ENCODE assay signal across 1 cellular context in the genomic region with DNA sequence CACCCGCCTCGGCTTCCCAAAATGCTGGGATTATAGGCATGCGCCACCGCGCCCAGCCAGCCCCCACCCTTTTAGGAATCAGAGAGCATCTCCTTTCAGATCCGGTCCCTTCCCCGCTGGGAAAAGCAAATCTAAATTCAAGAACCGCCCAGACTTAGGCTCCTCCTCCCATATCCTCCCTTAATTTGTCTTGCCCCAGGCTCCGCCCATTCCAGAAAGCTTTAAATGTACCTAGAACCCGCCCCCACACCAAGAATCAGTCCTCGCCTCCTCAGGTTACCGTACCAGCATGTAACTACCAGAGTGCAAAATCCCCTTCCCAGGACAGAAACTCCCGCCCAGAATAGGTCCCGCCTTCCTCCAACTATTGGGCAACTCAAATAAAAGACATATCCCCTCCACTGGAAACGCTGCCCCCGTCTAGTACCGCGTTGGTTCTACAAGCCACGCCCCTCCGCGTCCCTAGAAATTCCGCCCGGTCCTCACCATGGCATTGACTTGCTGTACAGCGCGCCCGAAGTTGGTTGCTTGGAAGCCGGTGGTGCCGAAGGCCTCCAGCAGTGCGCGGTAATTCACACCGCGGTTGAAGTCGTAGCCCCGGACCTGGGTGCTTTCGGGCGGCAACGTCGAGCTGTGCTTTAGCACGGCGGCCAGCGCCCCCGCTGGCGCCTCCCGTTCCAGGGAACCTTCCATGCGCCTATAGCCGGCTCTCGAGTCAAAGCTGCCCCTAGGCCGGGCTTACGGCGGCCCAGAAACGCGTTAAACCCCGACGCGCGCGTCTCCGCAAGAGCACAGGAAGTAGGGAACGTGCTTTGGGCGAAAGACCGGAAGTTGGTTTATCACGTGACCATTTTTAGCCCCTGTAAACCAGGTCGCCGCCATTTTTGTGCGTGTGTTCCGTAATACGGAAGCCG.
TF ChIP-seq lines count a peak whose summit lies in the region.

A gene (minus strand): TSS at position 807 of the 914 bp plus-strand sequence. CDS start 114 bp downstream, at position 693.

TF ChIP-seq in HEK293, 187 proteins besides CTCF, POLR2A, EP300 and RAD21 (continued from another document and continues in another):
- TF ChIP-seq, protein P1, sequence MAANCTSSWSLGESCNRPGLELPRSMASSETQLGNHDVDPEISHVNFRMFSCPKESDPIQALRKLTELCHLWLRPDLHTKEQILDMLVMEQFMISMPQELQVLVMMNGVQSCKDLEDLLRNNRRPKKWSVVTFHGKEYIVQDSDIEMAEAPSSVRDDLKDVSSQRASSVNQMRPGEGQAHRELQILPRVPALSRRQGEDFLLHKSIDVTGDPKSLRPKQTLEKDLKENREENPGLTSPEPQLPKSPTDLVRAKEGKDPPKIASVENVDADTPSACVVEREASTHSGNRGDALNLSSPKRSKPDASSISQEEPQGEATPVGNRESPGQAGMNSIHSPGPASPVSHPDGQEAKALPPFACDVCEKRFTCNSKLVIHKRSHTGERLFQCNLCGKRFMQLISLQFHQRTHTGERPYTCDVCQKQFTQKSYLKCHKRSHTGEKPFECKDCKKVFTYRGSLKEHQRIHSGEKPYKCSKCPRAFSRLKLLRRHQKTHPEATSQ (tag by site-specific recombination; IDR thresholded peaks at IDR 0.05), result peak; percentile 48; the same call in 1 of the 2 replicates
- TF ChIP-seq, protein P2, sequence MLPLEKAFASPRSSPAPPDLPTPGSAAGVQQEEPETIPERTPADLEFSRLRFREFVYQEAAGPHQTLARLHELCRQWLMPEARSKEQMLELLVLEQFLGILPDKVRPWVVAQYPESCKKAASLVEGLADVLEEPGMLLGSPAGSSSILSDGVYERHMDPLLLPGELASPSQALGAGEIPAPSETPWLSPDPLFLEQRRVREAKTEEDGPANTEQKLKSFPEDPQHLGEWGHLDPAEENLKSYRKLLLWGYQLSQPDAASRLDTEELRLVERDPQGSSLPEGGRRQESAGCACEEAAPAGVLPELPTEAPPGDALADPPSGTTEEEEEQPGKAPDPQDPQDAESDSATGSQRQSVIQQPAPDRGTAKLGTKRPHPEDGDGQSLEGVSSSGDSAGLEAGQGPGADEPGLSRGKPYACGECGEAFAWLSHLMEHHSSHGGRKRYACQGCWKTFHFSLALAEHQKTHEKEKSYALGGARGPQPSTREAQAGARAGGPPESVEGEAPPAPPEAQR (tag by site-specific recombination; IDR thresholded peaks at IDR 0.05), result no peak; the same call in 1 of the 2 replicates
- TF ChIP-seq, protein P3, sequence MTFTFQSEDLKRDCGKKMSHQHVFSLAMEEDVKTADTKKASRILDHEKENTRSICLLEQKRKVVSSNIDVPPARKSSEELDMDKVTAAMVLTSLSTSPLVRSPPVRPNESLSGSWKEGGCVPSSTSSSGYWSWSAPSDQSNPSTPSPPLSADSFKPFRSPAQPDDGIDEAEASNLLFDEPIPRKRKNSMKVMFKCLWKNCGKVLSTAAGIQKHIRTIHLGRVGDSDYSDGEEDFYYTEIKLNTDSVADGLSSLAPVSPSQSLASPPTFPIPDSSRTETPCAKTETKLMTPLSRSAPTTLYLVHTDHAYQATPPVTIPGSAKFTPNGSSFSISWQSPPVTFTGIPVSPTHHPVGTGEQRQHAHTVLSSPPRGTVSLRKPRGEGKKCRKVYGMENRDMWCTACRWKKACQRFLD (tag by site-specific recombination; IDR thresholded peaks at IDR 0.05), result no peak
- no peak for TF ChIP-seq ZNF155 (tag by site-specific recombination; IDR thresholded peaks at IDR 0.05)
- peak; percentile 95 for TF ChIP-seq SP3 (tag by site-specific recombination; IDR thresholded peaks at IDR 0.05)
- no peak for TF ChIP-seq ZNF16 (tag by site-specific recombination; IDR thresholded peaks at IDR 0.05; ENCODE audit: low read depth)
- TF ChIP-seq ZBTB20 (tag by site-specific recombination; IDR thresholded peaks at IDR 0.05), result peak; percentile 91
- TF ChIP-seq, protein P4, sequence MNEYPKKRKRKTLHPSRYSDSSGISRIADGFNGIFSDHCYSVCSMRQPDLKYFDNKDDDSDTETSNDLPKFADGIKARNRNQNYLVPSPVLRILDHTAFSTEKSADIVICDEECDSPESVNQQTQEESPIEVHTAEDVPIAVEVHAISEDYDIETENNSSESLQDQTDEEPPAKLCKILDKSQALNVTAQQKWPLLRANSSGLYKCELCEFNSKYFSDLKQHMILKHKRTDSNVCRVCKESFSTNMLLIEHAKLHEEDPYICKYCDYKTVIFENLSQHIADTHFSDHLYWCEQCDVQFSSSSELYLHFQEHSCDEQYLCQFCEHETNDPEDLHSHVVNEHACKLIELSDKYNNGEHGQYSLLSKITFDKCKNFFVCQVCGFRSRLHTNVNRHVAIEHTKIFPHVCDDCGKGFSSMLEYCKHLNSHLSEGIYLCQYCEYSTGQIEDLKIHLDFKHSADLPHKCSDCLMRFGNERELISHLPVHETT (tag by site-specific recombination; IDR thresholded peaks at IDR 0.05), result peak; percentile 81; the same call in 1 of the 2 replicates
- TF ChIP-seq SCRT1 (tag by site-specific recombination; IDR thresholded peaks at IDR 0.05; ENCODE audit: borderline replicate concordance), result no peak
- no peak for TF ChIP-seq ZNF596 (tag by site-specific recombination; IDR thresholded peaks at IDR 0.05)
- peak; percentile 63; the same call in 1 of the 2 replicates for TF ChIP-seq ZNF10 (tag by site-specific recombination; IDR thresholded peaks at IDR 0.05)
- peak; percentile 69; the same call in 1 of the 2 replicates for TF ChIP-seq KLF16 (tag by site-specific recombination; IDR thresholded peaks at IDR 0.05)
- TF ChIP-seq, protein P5, sequence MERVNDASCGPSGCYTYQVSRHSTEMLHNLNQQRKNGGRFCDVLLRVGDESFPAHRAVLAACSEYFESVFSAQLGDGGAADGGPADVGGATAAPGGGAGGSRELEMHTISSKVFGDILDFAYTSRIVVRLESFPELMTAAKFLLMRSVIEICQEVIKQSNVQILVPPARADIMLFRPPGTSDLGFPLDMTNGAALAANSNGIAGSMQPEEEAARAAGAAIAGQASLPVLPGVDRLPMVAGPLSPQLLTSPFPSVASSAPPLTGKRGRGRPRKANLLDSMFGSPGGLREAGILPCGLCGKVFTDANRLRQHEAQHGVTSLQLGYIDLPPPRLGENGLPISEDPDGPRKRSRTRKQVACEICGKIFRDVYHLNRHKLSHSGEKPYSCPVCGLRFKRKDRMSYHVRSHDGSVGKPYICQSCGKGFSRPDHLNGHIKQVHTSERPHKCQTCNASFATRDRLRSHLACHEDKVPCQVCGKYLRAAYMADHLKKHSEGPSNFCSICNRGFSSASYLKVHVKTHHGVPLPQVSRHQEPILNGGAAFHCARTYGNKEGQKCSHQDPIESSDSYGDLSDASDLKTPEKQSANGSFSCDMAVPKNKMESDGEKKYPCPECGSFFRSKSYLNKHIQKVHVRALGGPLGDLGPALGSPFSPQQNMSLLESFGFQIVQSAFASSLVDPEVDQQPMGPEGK (tag by site-specific recombination; IDR thresholded peaks at IDR 0.05), result peak; percentile 98
- 0 out of 2 replicates have a peak, but pooled peaks have one; percentile 47 for TF ChIP-seq ZNF391 (tag by site-specific recombination; IDR thresholded peaks at IDR 0.05; ENCODE audit: borderline replicate concordance, low read depth)
- no peak for TF ChIP-seq ZNF624 (tag by site-specific recombination; IDR thresholded peaks at IDR 0.05)
- TF ChIP-seq KLF9 (tag by site-specific recombination; IDR thresholded peaks at IDR 0.05; ENCODE audit: low read depth), result peak; percentile 88
- TF ChIP-seq ZNF677 (tag by site-specific recombination; IDR thresholded peaks at IDR 0.05), result no peak
- TF ChIP-seq REPIN1 (tag by site-specific recombination; IDR thresholded peaks at IDR 0.05; ENCODE audit: low read depth), result 0 out of 2 replicates have a peak, but pooled peaks have one; percentile 77
- no peak for TF ChIP-seq ZSCAN16 (tag by site-specific recombination; IDR thresholded peaks at IDR 0.05)
- no peak for TF ChIP-seq ZNF266 (tag by site-specific recombination; IDR thresholded peaks at IDR 0.05; ENCODE audit: low read depth)
- TF ChIP-seq HOXA7 (CRISPR knock-in tag; IDR thresholded peaks at IDR 0.05; ENCODE audit: borderline replicate concordance), result no peak
- no peak for TF ChIP-seq ZSCAN23 (tag by site-specific recombination; IDR thresholded peaks at IDR 0.05)
- TF ChIP-seq ZNF248 (tag by site-specific recombination; IDR thresholded peaks at IDR 0.05), result no peak
- no peak for TF ChIP-seq ZNF174 (tag by site-specific recombination; IDR thresholded peaks at IDR 0.05)
- TF ChIP-seq ZNF621 (tag by site-specific recombination; IDR thresholded peaks at IDR 0.05), result no peak
- TF ChIP-seq, protein P6, sequence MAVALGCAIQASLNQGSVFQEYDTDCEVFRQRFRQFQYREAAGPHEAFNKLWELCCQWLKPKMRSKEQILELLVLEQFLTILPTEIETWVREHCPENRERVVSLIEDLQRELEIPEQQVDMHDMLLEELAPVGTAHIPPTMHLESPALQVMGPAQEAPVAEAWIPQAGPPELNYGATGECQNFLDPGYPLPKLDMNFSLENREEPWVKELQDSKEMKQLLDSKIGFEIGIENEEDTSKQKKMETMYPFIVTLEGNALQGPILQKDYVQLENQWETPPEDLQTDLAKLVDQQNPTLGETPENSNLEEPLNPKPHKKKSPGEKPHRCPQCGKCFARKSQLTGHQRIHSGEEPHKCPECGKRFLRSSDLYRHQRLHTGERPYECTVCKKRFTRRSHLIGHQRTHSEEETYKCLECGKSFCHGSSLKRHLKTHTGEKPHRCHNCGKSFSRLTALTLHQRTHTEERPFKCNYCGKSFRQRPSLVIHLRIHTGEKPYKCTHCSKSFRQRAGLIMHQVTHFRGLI (tag by site-specific recombination; IDR thresholded peaks at IDR 0.05), result peak; percentile 30
- TF ChIP-seq, protein P7, sequence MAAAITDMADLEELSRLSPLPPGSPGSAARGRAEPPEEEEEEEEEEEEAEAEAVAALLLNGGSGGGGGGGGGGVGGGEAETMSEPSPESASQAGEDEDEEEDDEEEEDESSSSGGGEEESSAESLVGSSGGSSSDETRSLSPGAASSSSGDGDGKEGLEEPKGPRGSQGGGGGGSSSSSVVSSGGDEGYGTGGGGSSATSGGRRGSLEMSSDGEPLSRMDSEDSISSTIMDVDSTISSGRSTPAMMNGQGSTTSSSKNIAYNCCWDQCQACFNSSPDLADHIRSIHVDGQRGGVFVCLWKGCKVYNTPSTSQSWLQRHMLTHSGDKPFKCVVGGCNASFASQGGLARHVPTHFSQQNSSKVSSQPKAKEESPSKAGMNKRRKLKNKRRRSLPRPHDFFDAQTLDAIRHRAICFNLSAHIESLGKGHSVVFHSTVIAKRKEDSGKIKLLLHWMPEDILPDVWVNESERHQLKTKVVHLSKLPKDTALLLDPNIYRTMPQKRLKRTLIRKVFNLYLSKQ (tag by site-specific recombination; IDR thresholded peaks at IDR 0.05; ENCODE audit: borderline replicate concordance), result no peak
- no peak for TF ChIP-seq BCL11A (tag by site-specific recombination; IDR thresholded peaks at IDR 0.05; ENCODE audit: low read depth)
- TF ChIP-seq ZBTB17 (tag by site-specific recombination; IDR thresholded peaks at IDR 0.05), result peak; percentile 52; the same call in 1 of the 2 replicates
- TF ChIP-seq ZNF654 (tag by site-specific recombination; IDR thresholded peaks at IDR 0.05; ENCODE audit: low read depth), result no peak
- TF ChIP-seq, protein P8, sequence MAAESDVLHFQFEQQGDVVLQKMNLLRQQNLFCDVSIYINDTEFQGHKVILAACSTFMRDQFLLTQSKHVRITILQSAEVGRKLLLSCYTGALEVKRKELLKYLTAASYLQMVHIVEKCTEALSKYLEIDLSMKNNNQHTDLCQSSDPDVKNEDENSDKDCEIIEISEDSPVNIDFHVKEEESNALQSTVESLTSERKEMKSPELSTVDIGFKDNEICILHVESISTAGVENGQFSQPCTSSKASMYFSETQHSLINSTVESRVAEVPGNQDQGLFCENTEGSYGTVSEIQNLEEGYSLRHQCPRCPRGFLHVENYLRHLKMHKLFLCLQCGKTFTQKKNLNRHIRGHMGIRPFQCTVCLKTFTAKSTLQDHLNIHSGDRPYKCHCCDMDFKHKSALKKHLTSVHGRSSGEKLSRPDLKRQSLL (tag by site-specific recombination; IDR thresholded peaks at IDR 0.05), result no peak
- TF ChIP-seq ZBTB1 (tag by site-specific recombination; IDR thresholded peaks at IDR 0.05), result no peak
- no peak for TF ChIP-seq ZNF768 (tag by site-specific recombination; IDR thresholded peaks at IDR 0.05)
- no peak for TF ChIP-seq ZNF37A (tag by site-specific recombination; IDR thresholded peaks at IDR 0.05)
- peak; percentile 82 for TF ChIP-seq ZBTB8A (tag by site-specific recombination; IDR thresholded peaks at IDR 0.05)
- no peak for TF ChIP-seq ZNF473 (tag by site-specific recombination; IDR thresholded peaks at IDR 0.05)
- no peak for TF ChIP-seq GLI4 (tag by site-specific recombination; IDR thresholded peaks at IDR 0.05)
- peak; percentile 66 for TF ChIP-seq GLIS1 (tag by site-specific recombination; IDR thresholded peaks at IDR 0.05)
- TF ChIP-seq ZNF76 (tag by site-specific recombination; IDR thresholded peaks at IDR 0.05; ENCODE audit: borderline replicate concordance, low read depth), result peak; percentile 77
- no peak for TF ChIP-seq TRIM28 (IDR thresholded peaks at IDR 0.05; ENCODE audit: borderline replicate concordance, low read length)
- peak; percentile 67; the same call in 1 of the 2 replicates for TF ChIP-seq ZNF792 (tag by site-specific recombination; IDR thresholded peaks at IDR 0.05)
- no peak for TF ChIP-seq ZNF169 (tag by site-specific recombination; IDR thresholded peaks at IDR 0.05)
- TF ChIP-seq, protein P9, sequence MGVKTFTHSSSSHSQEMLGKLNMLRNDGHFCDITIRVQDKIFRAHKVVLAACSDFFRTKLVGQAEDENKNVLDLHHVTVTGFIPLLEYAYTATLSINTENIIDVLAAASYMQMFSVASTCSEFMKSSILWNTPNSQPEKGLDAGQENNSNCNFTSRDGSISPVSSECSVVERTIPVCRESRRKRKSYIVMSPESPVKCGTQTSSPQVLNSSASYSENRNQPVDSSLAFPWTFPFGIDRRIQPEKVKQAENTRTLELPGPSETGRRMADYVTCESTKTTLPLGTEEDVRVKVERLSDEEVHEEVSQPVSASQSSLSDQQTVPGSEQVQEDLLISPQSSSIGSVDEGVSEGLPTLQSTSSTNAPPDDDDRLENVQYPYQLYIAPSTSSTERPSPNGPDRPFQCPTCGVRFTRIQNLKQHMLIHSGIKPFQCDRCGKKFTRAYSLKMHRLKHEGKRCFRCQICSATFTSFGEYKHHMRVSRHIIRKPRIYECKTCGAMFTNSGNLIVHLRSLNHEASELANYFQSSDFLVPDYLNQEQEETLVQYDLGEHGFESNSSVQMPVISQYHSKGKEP (tag by site-specific recombination; IDR thresholded peaks at IDR 0.05), result 0 out of 2 replicates have a peak, but pooled peaks have one; percentile 28
- TF ChIP-seq ZNF48 (tag by site-specific recombination; IDR thresholded peaks at IDR 0.05), result no peak
- TF ChIP-seq KLF8 (tag by site-specific recombination; IDR thresholded peaks at IDR 0.05), result peak; percentile 70
- TF ChIP-seq ZNF354C (tag by site-specific recombination; IDR thresholded peaks at IDR 0.05; ENCODE audit: borderline replicate concordance, low read depth), result no peak
- peak; percentile 91 for TF ChIP-seq YY2 (tag by site-specific recombination; IDR thresholded peaks at IDR 0.05)
- no peak for TF ChIP-seq ZNF510 (tag by site-specific recombination; IDR thresholded peaks at IDR 0.05; ENCODE audit: insufficient replicate concordance)
